Comparison of ENCODE assay signal across 9 cellular contexts in genomic region chr1:154819628-154820590, GRCh38. TPM values are rescaled to one million over a fixed set of nuclear protein-coding genes. Genes with fewer than 3 reads are reported as not detected.
DNase-seq lines count a peak whose midpoint lies in the region; ATAC-seq, FAIRE-seq and TF ChIP-seq lines count a peak whose summit lies in the region.
"Had no signal": no experiment of that assay in that cellular context is flagged by ENCODE, and none has a peak within 500 bp of the region (broad histone marks: within the 10 kb centered on the region; RNA-seq: fewer than 3 reads in every experiment).

No MANE protein-coding gene starts in this region.

- H3K36me3 ChIP-seq in SJCRH30 (peaks cover 35% of the 10 kb centered on the region), esophagus squamous epithelium (no peaks in the 10 kb centered on the region)

- TF ChIP-seq CTCF in esophagus squamous epithelium (IDR thresholded peaks at IDR 0.05) (peak in 4 of 6 experiments; percentile 16 to 40 (median 27)), progenitor cell of endocrine pancreas (IDR thresholded peaks at IDR 0.05; ENCODE audit: unreplicated experiment) (peak; percentile 65)

- H3K9me3 ChIP-seq in SJCRH30 (replicated peaks) (no peaks in the 10 kb centered on the region), esophagus squamous epithelium (no peaks in the 10 kb centered on the region)

- H3K27me3 ChIP-seq in SJCRH30 (no peaks in the 10 kb centered on the region), esophagus squamous epithelium (no peaks in the 10 kb centered on the region)

- H3K4me3 ChIP-seq in SJCRH30 (no peak overlapping the region), esophagus squamous epithelium (no peak overlapping the region)

- H3K27ac ChIP-seq in SJCRH30 = peak overlapping the region; percentile 49
- no peak overlapping the region for H3K27ac ChIP-seq in esophagus squamous epithelium
- H3K27ac ChIP-seq in caudate nucleus (ENCODE audit: low read depth, low read length) = no peak overlapping the region

- peaks cover 29% of the 10 kb centered on the region for H3K4me1 ChIP-seq in SJCRH30
- peaks cover 0 to 15% (median 0%) of the 10 kb centered on the region in 3 donors for H3K4me1 ChIP-seq in esophagus squamous epithelium

- peaks cover 25% of the 10 kb centered on the region for H3K27me3 Mint-ChIP-seq in progenitor cell of endocrine pancreas

- peak; percentile 45 for ATAC-seq in GM18868 (IDR thresholded peaks at IDR 0.05; ENCODE audit: unreplicated experiment)
- no peak for ATAC-seq in HG02840 (IDR thresholded peaks at IDR 0.05; ENCODE audit: low FRiP score, unreplicated experiment)

- DNase-seq in AG08396 (ENCODE audit: low spot score) (peak; percentile 36), SJCRH30 (peak; percentile 32 to 45), esophagus squamous epithelium (lab: John Stamatoyannopoulos, UW) (no peak), progenitor cell of endocrine pancreas (ENCODE audit: low spot score, unreplicated experiment) (peak; percentile 25), HTR-8/SVneo (ENCODE audit: insufficient read length, low spot score) (no peak), caudate nucleus (lab: John Stamatoyannopoulos, UW) (no peak)

- intact Hi-C loops in esophagus squamous epithelium (cut with DNase I) = no loop called here

- no peaks in the 10 kb centered on the region for H3K9me3 Mint-ChIP-seq in progenitor cell of endocrine pancreas (ENCODE audit: low read depth)
- H3K9me3 Mint-ChIP-seq: brain had no signal

- no peak overlapping the region for H3K27ac Mint-ChIP-seq in progenitor cell of endocrine pancreas

- H3K4me3 Mint-ChIP-seq in progenitor cell of endocrine pancreas (ENCODE audit: low read depth) = no peak overlapping the region
- H3K4me3 Mint-ChIP-seq: brain had no signal

- H3K36me3 Mint-ChIP-seq in progenitor cell of endocrine pancreas (ENCODE audit: insufficient read depth) = no peaks in the 10 kb centered on the region

- H3K4me1 Mint-ChIP-seq in progenitor cell of endocrine pancreas (ENCODE audit: low read depth) = no peaks in the 10 kb centered on the region

- WGBS in esophagus squamous epithelium, 2 donors = 72 to 76% methylated on average over 4 to 6 of the region's 7 CpGs

- no peak for FAIRE-seq in HTR-8/SVneo (lab: Jason Lieb, UNC)

- TF ChIP-seq POLR2A in esophagus squamous epithelium (IDR thresholded peaks at IDR 0.05) = no peak

RNA-seq across cellular contexts. Expression of gene KCNN3, which starts 50.2 kb away (rescaled TPM):
- total RNA-seq in SJCRH30 (2014; rRNA removed; shearing (Covaris generic)) = 27.7 and 29.3 TPM in 2 replicates
- total RNA-seq in esophagus squamous epithelium = 1 to 10 TPM in 1 of 4 donors, under 1 TPM in 3; 0.08 to 1.7 (median 0.50) TPM
- 0.36 and 0.86 TPM in 2 replicates for total RNA-seq in progenitor cell of endocrine pancreas

Comparison
In these comparisons a context has a peak if more than half of its experiments do, and no peak if none do; other contexts are left out.
1. DNase-seq: peak in AG08396 (single experiment), SJCRH30 (2 of 2) and progenitor cell of endocrine pancreas (single experiment); none in esophagus squamous epithelium (single experiment), HTR-8/SVneo (single experiment) and caudate nucleus (0 of 61).
2. RNA of gene KCNN3, which starts 50.2 kb away (total RNA-seq): 27.7 to 29.3 TPM in SJCRH30; 0.36 to 0.86 TPM in progenitor cell of endocrine pancreas and 0.08 to 1.7 TPM in esophagus squamous epithelium; every median in the first group is over 10 times any median in the second.